In the genomic region with DNA sequence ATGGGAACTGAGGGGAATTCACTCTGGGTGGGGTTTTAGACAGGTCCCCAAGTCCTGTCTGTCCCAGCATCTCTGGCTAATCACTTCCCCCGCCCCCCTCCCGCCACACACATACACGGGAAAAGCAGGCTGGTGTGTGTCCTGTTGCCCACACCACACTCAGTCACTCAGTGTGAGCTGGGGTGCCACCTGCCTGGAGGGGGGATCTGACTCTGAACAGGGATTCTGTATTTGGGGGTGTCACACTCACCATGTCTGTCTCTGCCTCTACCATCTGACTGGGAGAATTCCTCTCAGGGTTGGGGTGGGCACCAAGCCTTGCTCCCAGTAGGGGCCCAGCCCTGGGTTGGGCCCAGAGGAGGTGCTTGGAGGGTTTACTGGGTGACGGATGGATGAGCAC, we compare ENCODE assay signal across 12 cellular contexts. TPM values are rescaled to one million over a fixed set of nuclear protein-coding genes. Genes with fewer than 3 reads are reported as not detected.
A peak's percentile ranks its signal among the peaks of the same experiment; 100 is the strongest.
DNase-seq lines count a peak whose midpoint lies in the region; ATAC-seq, FAIRE-seq and TF ChIP-seq lines count a peak whose summit lies in the region.
"Had no signal": no experiment of that assay in that cellular context is flagged by ENCODE, and none has a peak within 500 bp of the region (broad histone marks: within the 10 kb centered on the region; RNA-seq: fewer than 3 reads in every experiment).

No MANE protein-coding gene starts in this region.

- H2BK120ac ChIP-seq in mesenchymal stem cell (ENCODE audit: low read depth, low read length), result no peak overlapping the region

- no peak overlapping the region for H4K91ac ChIP-seq in mesenchymal stem cell (ENCODE audit: low read length)

- no peaks in the 10 kb centered on the region for H3K9me3 Mint-ChIP-seq in astrocyte (ENCODE audit: unreplicated experiment)

- H4K20me1 ChIP-seq in astrocyte (ENCODE audit: insufficient read depth, low read length), result peaks cover 86% of the 10 kb centered on the region

- no peak overlapping the region for H3K4me2 ChIP-seq in astrocyte (ENCODE audit: low read length)
- no peak overlapping the region for H3K4me2 ChIP-seq in mesenchymal stem cell (ENCODE audit: low read length, poor library complexity, severe bottlenecking)

- H3K14ac ChIP-seq in mesenchymal stem cell (ENCODE audit: low read length in 2 of 2), result peak overlapping the region in 1 of 2 experiments; percentile 35

- H3K27me3 ChIP-seq in ACC112 (ENCODE audit: insufficient read depth, low read length) (no peaks in the 10 kb centered on the region), astrocyte (ENCODE audit: insufficient read depth, low read length) (no peaks in the 10 kb centered on the region), mesenchymal stem cell (ENCODE audit: control insufficient read depth in 1 of 2, insufficient read depth in 1 of 2, low read length in 2 of 2) (no peaks in the 10 kb centered on the region), upper lobe of right lung (no peaks in the 10 kb centered on the region)

- H3K23ac ChIP-seq in mesenchymal stem cell (ENCODE audit: low read length in 2 of 2), result peak overlapping the region in 1 of 2 experiments; percentile 1

- no peak for ATAC-seq in upper lobe of right lung

- H2BK15ac ChIP-seq in mesenchymal stem cell (ENCODE audit: low read depth, poor library complexity, severe bottlenecking), result no peak overlapping the region

- H3K27me3 Mint-ChIP-seq in astrocyte (ENCODE audit: low read depth, unreplicated experiment), result no peaks in the 10 kb centered on the region

- H3K36me3 ChIP-seq in ACC112 (ENCODE audit: insufficient read depth, low read length), result peaks cover 3% of the 10 kb centered on the region
- H3K36me3 ChIP-seq in astrocyte (ENCODE audit: insufficient read depth, low read length), result peaks cover 3% of the 10 kb centered on the region
- H3K36me3 ChIP-seq in mesenchymal stem cell (ENCODE audit: control insufficient read depth in 1 of 2, insufficient read depth in 2 of 2, low read depth in 1 of 2, low read length in 2 of 2), result peaks cover 22 to 39% of the 10 kb centered on the region in 2 experiments
- H3K36me3 ChIP-seq in upper lobe of right lung, result peaks cover 5% of the 10 kb centered on the region
- H3K36me3 ChIP-seq: thoracic aorta had no signal

- peak overlapping the region; percentile 58 for H2AK5ac ChIP-seq in mesenchymal stem cell (ENCODE audit: low read length, severe bottlenecking)

- no peak for FAIRE-seq in astrocyte (lab: Jason Lieb, UNC)
- FAIRE-seq: islet of Langerhans had no signal

- H3K4me3 ChIP-seq in ACC112 (ENCODE audit: low read depth, low read length) (no peak overlapping the region), astrocyte (ENCODE audit: insufficient read depth, low read depth, low read length) (no peak overlapping the region), mesenchymal stem cell (ENCODE audit: insufficient read depth in 1 of 2, low read depth in 1 of 2, low read length in 2 of 2) (no peak overlapping the region), upper lobe of right lung (no peak overlapping the region)
- H3K4me3 ChIP-seq: thoracic aorta had no signal

- H3K9ac ChIP-seq in astrocyte (ENCODE audit: low read length), result no peak overlapping the region
- no peak overlapping the region for H3K9ac ChIP-seq in mesenchymal stem cell (ENCODE audit: low read length)
- H3K9ac ChIP-seq: SK-N-SH had no signal

- peak overlapping the region; percentile 38 for H4K8ac ChIP-seq in mesenchymal stem cell (ENCODE audit: low read length)

- H3K79me2 ChIP-seq in ACC112 (ENCODE audit: control insufficient read depth, insufficient read depth, low read length, unreplicated experiment), result peaks cover 97% of the 10 kb centered on the region
- peaks cover 98% of the 10 kb centered on the region for H3K79me2 ChIP-seq in astrocyte (ENCODE audit: insufficient read depth, low read length)

- H3K79me1 ChIP-seq in mesenchymal stem cell (replicated peaks; ENCODE audit: low read length, poor library complexity, severe bottlenecking), result no peaks in the 10 kb centered on the region

- WGBS in mesenchymal stem cell, result 100% methylated on average over 1 of the region's 4 CpGs

- no peak overlapping the region for H2AFZ ChIP-seq in ACC112 (ENCODE audit: low read length, unreplicated experiment)
- H2AFZ ChIP-seq in astrocyte (ENCODE audit: low read depth, low read length), result no peak overlapping the region
- no peak overlapping the region for H2AFZ ChIP-seq in mesenchymal stem cell (ENCODE audit: low read depth, low read length)

- H3K36me3 Mint-ChIP-seq in astrocyte (ENCODE audit: low read depth, unreplicated experiment), result peaks cover 12% of the 10 kb centered on the region

- TF ChIP-seq CTCF in astrocyte (IDR thresholded peaks at IDR 0.05; ENCODE audit: insufficient read depth, low read depth, low read length) (no peak), upper lobe of right lung (IDR thresholded peaks at IDR 0.05) (no peak)

- intact Hi-C loops in upper lobe of right lung (cut with DNase I), result no loop called here

- DNase-seq in ELR (ENCODE audit: low read depth), result peak; percentile 18
- DNase-seq in astrocyte (ENCODE audit: low read depth), result no peak
- DNase-seq in mesenchymal stem cell, result no peak
- DNase-seq in upper lobe of right lung, result no peak
- no peak for DNase-seq in COLO668 (lab: John Stamatoyannopoulos, UW; ENCODE audit: unreplicated experiment)
- no peak for DNase-seq in DMS 273 (lab: John Stamatoyannopoulos, UW; ENCODE audit: unreplicated experiment)
- no peak for DNase-seq in activated effector memory CD4-positive, alpha-beta T cell treated with Interleukin-2 at 50 U/mL for 16 hours
- DNase-seq: NCI-H1048, SK-N-SH had no signal

- H3K4me1 ChIP-seq in ACC112 (ENCODE audit: control insufficient read depth, insufficient read depth, low read length, unreplicated experiment) (peaks cover 94% of the 10 kb centered on the region), astrocyte (ENCODE audit: insufficient read depth, low read length) (peaks cover 59% of the 10 kb centered on the region), mesenchymal stem cell (ENCODE audit: control insufficient read depth, insufficient read depth, low read depth, low read length) (peaks cover 57% of the 10 kb centered on the region), upper lobe of right lung (peaks cover 95% of the 10 kb centered on the region)

- H3K18ac ChIP-seq in mesenchymal stem cell (ENCODE audit: low read depth in 1 of 2, low read length in 2 of 2), result peak overlapping the region in 1 of 2 experiments; percentile 55

- H3K27ac ChIP-seq in ACC112 (ENCODE audit: low read depth, low read length) (peak overlapping the region; percentile 94), astrocyte (ENCODE audit: low read depth, low read length) (peak overlapping the region; percentile 75), mesenchymal stem cell (ENCODE audit: low read length, poor library complexity, severe bottlenecking) (peak overlapping the region; percentile 86), upper lobe of right lung (no peak overlapping the region)
- H3K27ac ChIP-seq: thoracic aorta had no signal

- peaks cover 43% of the 10 kb centered on the region for H3K4me1 Mint-ChIP-seq in astrocyte (ENCODE audit: low read depth, unreplicated experiment)

- H3K27ac Mint-ChIP-seq in astrocyte (ENCODE audit: unreplicated experiment), result peak overlapping the region; percentile 41

- no peak overlapping the region for H3K4ac ChIP-seq in mesenchymal stem cell (ENCODE audit: low read depth in 1 of 2, low read length in 2 of 2)

- H2BK12ac ChIP-seq in mesenchymal stem cell (ENCODE audit: low read length in 2 of 2), result peak overlapping the region in 1 of 2 experiments; percentile 2

- H2BK5ac ChIP-seq in mesenchymal stem cell (ENCODE audit: low read depth, low read length, poor library complexity, severe bottlenecking), result peak overlapping the region; percentile 22

- H3K4me3 Mint-ChIP-seq in astrocyte (ENCODE audit: unreplicated experiment), result no peak overlapping the region

- H3K9me3 ChIP-seq in astrocyte (ENCODE audit: insufficient read depth, low read depth, low read length) (no peaks in the 10 kb centered on the region), mesenchymal stem cell (ENCODE audit: control insufficient read depth, low read length) (no peaks in the 10 kb centered on the region), upper lobe of right lung (no peaks in the 10 kb centered on the region)
- H3K9me3 ChIP-seq: SK-N-SH, thoracic aorta had no signal

RNA-seq across cellular contexts. Expression of a gene that starts 31.1 kb away (rescaled TPM):
- total RNA-seq in astrocyte, result 23.6 and 26.1 TPM in 2 replicates
- 50.8 TPM for polyA plus RNA-seq in mesenchymal stem cell (2013, experiment 1 of 2)
- 50.3 TPM for polyA plus RNA-seq in mesenchymal stem cell (2013, experiment 2 of 2)
- 47.1 TPM for total RNA-seq in upper lobe of right lung
